ENCODE assay signal across 8 cellular contexts in the genomic region with DNA sequence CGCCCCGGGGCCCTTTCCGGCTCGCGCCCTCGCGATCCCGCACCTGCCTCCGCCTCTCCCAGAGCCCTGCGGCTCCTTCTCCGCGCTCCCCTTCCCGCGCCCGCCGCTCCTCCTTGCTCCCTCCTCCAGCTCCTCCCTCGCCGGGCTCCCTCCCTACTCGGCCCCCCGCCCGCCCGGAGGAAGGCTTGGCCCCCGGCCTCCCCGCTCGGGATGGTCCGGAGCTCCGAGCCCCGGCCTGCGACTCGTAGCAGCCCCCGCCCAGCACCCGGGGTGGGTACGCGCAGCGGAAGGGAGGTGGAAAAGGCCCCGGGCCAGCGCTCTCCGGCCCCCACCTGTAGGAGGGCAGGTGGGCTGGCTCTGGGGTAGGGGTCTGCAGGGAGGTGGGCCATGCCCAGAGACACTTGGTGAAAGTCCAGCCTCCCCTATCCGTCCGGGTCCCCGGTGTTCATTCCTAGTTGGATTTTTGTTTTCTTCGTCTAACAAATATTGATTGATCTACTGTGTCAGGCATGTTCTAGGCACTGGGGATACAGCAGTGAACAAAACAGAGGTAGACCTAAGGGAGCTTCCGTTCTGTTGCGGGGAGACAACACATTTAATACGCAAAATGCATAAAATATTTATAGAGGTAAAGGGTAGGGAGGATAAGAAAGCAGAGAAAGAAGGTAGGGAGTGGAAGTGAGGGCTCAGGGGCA. TPM values are rescaled to one million over a fixed set of nuclear protein-coding genes. Genes with fewer than 3 reads are reported as not detected.
A peak's percentile ranks its signal among the peaks of the same experiment; 100 is the strongest.
DNase-seq lines count a peak whose midpoint lies in the region; ATAC-seq and TF ChIP-seq lines count a peak whose summit lies in the region.

A gene with protein sequence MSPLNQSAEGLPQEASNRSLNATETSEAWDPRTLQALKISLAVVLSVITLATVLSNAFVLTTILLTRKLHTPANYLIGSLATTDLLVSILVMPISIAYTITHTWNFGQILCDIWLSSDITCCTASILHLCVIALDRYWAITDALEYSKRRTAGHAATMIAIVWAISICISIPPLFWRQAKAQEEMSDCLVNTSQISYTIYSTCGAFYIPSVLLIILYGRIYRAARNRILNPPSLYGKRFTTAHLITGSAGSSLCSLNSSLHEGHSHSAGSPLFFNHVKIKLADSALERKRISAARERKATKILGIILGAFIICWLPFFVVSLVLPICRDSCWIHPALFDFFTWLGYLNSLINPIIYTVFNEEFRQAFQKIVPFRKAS (minus strand): TSS at position 82 of the 695 bp plus-strand sequence. CDS start 23,283 bp downstream, outside the sequence.

- H3K9me3 Mint-ChIP-seq in activated CD4-positive, alpha-beta T cell treated with anti-CD3 and anti-CD28 coated beads, Interleukin-2, amount 10 ng/mL, durations not matched to agents 24 days and 14 days: no peaks in the 10 kb centered on the region
- no peaks in the 10 kb centered on the region for H3K9me3 Mint-ChIP-seq in activated naive CD4-positive, alpha-beta T cell treated with anti-CD3 and anti-CD28 coated beads, Interleukin-2, amount 50 U/mL, for 72 hours
- H3K9me3 Mint-ChIP-seq in immature natural killer cell: no peaks in the 10 kb centered on the region
- no peaks in the 10 kb centered on the region for H3K9me3 Mint-ChIP-seq in stimulated activated naive CD8-positive, alpha-beta T cell treated with anti-CD3 and anti-CD28 coated beads, Interleukin-15, amount 100 ng/mL, for 72 hours

- peak; percentile 7 to 34 for ATAC-seq in activated naive CD4-positive, alpha-beta T cell treated with anti-CD3 and anti-CD28 coated beads, Interleukin-2, amount 50 U/mL, for 72 hours
- peak; percentile 47 for ATAC-seq in stimulated activated naive CD8-positive, alpha-beta T cell treated with anti-CD3 and anti-CD28 coated beads, Interleukin-15, amount 100 ng/mL, for 72 hours

- no peaks in the 10 kb centered on the region for H3K36me3 Mint-ChIP-seq in activated CD4-positive, alpha-beta T cell treated with anti-CD3 and anti-CD28 coated beads, Interleukin-2, amount 10 ng/mL, durations not matched to agents 24 days and 14 days (ENCODE audit: low read depth)
- H3K36me3 Mint-ChIP-seq in activated naive CD4-positive, alpha-beta T cell treated with anti-CD3 and anti-CD28 coated beads, Interleukin-2, amount 50 U/mL, for 72 hours: peaks cover 0 to 5% of the 10 kb centered on the region in 2 donors
- H3K36me3 Mint-ChIP-seq in immature natural killer cell: peaks cover 0 to 4% (median 0%) of the 10 kb centered on the region in 3 donors

- intact Hi-C loops in activated CD4-positive, alpha-beta T cell treated with anti-CD3 and anti-CD28 coated beads, Interleukin-2, amount 10 ng/mL, durations not matched to agents 24 days and 14 days (cut with micrococcal nuclease): loop anchor here (5.0 to 10.0 kb wide), 2 partner anchors 57 to 185 kb away; no protein-coding TSS in a partner anchor

- no peak for TF ChIP-seq CTCF in foreskin fibroblast (IDR thresholded peaks at IDR 0.05; ENCODE audit: low read depth, low read length)

- H3K4me3 ChIP-seq in foreskin fibroblast (ENCODE audit: low read depth in 1 of 2, low read length in 2 of 2): peak within 1 kb of the TSS in 1 of 2 donors; percentile 16

- H3K27me3 Mint-ChIP-seq in activated CD4-positive, alpha-beta T cell treated with anti-CD3 and anti-CD28 coated beads, Interleukin-2, amount 10 ng/mL, durations not matched to agents 24 days and 14 days: peaks cover 71% of the 10 kb centered on the region
- peaks cover 6 to 22% (median 12%) of the 10 kb centered on the region in 3 donors for H3K27me3 Mint-ChIP-seq in immature natural killer cell (ENCODE audit: low read depth in 3 of 3)
- peaks cover 74% of the 10 kb centered on the region for H3K27me3 Mint-ChIP-seq in stimulated activated naive CD8-positive, alpha-beta T cell treated with anti-CD3 and anti-CD28 coated beads, Interleukin-15, amount 100 ng/mL, for 72 hours

- H3K4me3 Mint-ChIP-seq in activated CD4-positive, alpha-beta T cell treated with anti-CD3 and anti-CD28 coated beads, Interleukin-2, amount 10 ng/mL, durations not matched to agents 24 days and 14 days: peak within 1 kb of the TSS; percentile 27
- peak within 1 kb of the TSS in 3 of 5 donors; percentile 13 to 28 (median 27) for H3K4me3 Mint-ChIP-seq in immature natural killer cell
- peak within 1 kb of the TSS; percentile 60 to 70 for H3K4me3 Mint-ChIP-seq in stimulated activated naive CD8-positive, alpha-beta T cell treated with anti-CD3 and anti-CD28 coated beads, Interleukin-15, amount 100 ng/mL, for 72 hours

- DNase-seq in activated CD4-positive, alpha-beta T cell treated with anti-CD3 and anti-CD28 coated beads, Interleukin-2, amount 10 ng/mL, durations not matched to agents 24 days and 14 days: no peak
- DNase-seq in activated CD4-positive, alpha-beta T cell treated with anti-CD3 and anti-CD28 coated beads, Interleukin-2, amount 50 U/mL, for 4 hours: no peak
- no peak for DNase-seq in activated naive CD4-positive, alpha-beta T cell treated with anti-CD3 and anti-CD28 coated beads, Interleukin-2, amount 50 U/mL, for 72 hours (ENCODE audit: low spot score in 2 of 2)
- DNase-seq in immature natural killer cell (no peak), UCSD-AML1 (lab: John Stamatoyannopoulos, UW; ENCODE audit: unreplicated experiment) (no peak), foreskin fibroblast (no peak)
- peak in 1 of 2 donors; percentile 13 for DNase-seq in stimulated activated naive CD8-positive, alpha-beta T cell treated with anti-CD3 and anti-CD28 coated beads, Interleukin-15, amount 100 ng/mL, for 72 hours
- DNase-seq in NK-92 treated with Interleukin-12 subunit alpha and Interleukin-12 subunit beta, amount 100 ng/mL, for 24 hours (lab: John Stamatoyannopoulos, UW): no peak

- H3K27ac Mint-ChIP-seq in activated CD4-positive, alpha-beta T cell treated with anti-CD3 and anti-CD28 coated beads, Interleukin-2, amount 10 ng/mL, durations not matched to agents 24 days and 14 days: no peak within 1 kb of the TSS
- no peak within 1 kb of the TSS for H3K27ac Mint-ChIP-seq in activated naive CD4-positive, alpha-beta T cell treated with anti-CD3 and anti-CD28 coated beads, Interleukin-2, amount 50 U/mL, for 72 hours
- H3K27ac Mint-ChIP-seq in immature natural killer cell: no peak within 1 kb of the TSS
- no peak within 1 kb of the TSS for H3K27ac Mint-ChIP-seq in stimulated activated naive CD8-positive, alpha-beta T cell treated with anti-CD3 and anti-CD28 coated beads, Interleukin-15, amount 100 ng/mL, for 72 hours

- peaks cover 4% of the 10 kb centered on the region for H3K4me1 Mint-ChIP-seq in activated CD4-positive, alpha-beta T cell treated with anti-CD3 and anti-CD28 coated beads, Interleukin-2, amount 10 ng/mL, durations not matched to agents 24 days and 14 days
- peaks cover 9 to 11% of the 10 kb centered on the region in 2 donors for H3K4me1 Mint-ChIP-seq in immature natural killer cell
- H3K4me1 Mint-ChIP-seq in stimulated activated naive CD8-positive, alpha-beta T cell treated with anti-CD3 and anti-CD28 coated beads, Interleukin-15, amount 100 ng/mL, for 72 hours: no peaks in the 10 kb centered on the region

RNA-seq across cellular contexts. Expression of the gene that starts here (rescaled TPM):
- total RNA-seq in activated CD4-positive, alpha-beta T cell treated with anti-CD3 and anti-CD28 coated beads, Interleukin-2, amount 10 ng/mL, durations not matched to agents 24 days and 14 days: not detected in 2 replicates
- not detected for total RNA-seq in activated naive CD4-positive, alpha-beta T cell treated with anti-CD3 and anti-CD28 coated beads, Interleukin-2, amount 50 U/mL, for 72 hours
- not detected for polyA plus RNA-seq in immature natural killer cell

Comparison
In these comparisons a context has a peak if more than half of its experiments do, and no peak if none do; other contexts are left out.
1. Peak in ATAC-seq in activated naive CD4-positive, alpha-beta T cell treated with anti-CD3 and anti-CD28 coated beads, Interleukin-2, amount 50 U/mL, for 72 hours; RNA of the gene not detected or under 1 TPM.